ENCODE assay signal across 9 cellular contexts in genomic region chr1:30106125-30106524, GRCh38.
A peak's percentile ranks its signal among the peaks of the same experiment; 100 is the strongest.
DNase-seq lines count a peak whose midpoint lies in the region; ATAC-seq, FAIRE-seq and TF ChIP-seq lines count a peak whose summit lies in the region.
"Had no signal": no experiment of that assay in that cellular context is flagged by ENCODE, and none has a peak within 500 bp of the region (broad histone marks: within the 10 kb centered on the region; RNA-seq: fewer than 3 reads in every experiment).

No MANE protein-coding gene starts in this region.

- CTCF ChIA-PET in endothelial cell of umbilical vein (lab: Charles Lee) = interaction anchor here (1.4 kb wide), 1 partner anchor 313 kb away, joined by 4 read pairs; no protein-coding TSS in a partner anchor
- CTCF ChIA-PET in naive thymus-derived CD4-positive, alpha-beta T cell (lab: Charles Lee) = no interaction called here

- H3K9me3 ChIP-seq in endothelial cell of umbilical vein (replicated peaks; ENCODE audit: control insufficient read depth, insufficient read depth, low read length) = no peaks in the 10 kb centered on the region
- peaks cover 2% of the 10 kb centered on the region for H3K9me3 ChIP-seq in trophoblast cell (ENCODE audit: insufficient read depth, low read depth, low read length)
- H3K9me3 ChIP-seq in small intestine (ENCODE audit: control insufficient read depth, low read depth) = no peaks in the 10 kb centered on the region
- H3K9me3 ChIP-seq in naive thymus-derived CD4-positive, alpha-beta T cell (ENCODE audit: control insufficient read depth in 2 of 3, low read length in 3 of 3) = no peaks in the 10 kb centered on the region

- H3K4me3 ChIP-seq in endothelial cell of umbilical vein (replicated peaks in 1 of 3; ENCODE audit: insufficient read depth in 1 of 3, low read depth in 1 of 3, low read length in 3 of 3) (no peak overlapping the region), trophoblast cell (ENCODE audit: low read depth, low read length) (no peak overlapping the region), small intestine (ENCODE audit: low read depth in 1 of 2, low read length in 2 of 2) (no peak overlapping the region)
- H3K4me3 ChIP-seq in naive thymus-derived CD4-positive, alpha-beta T cell (ENCODE audit: low read length) = no peak overlapping the region

- ATAC-seq in naive thymus-derived CD4-positive, alpha-beta T cell = no peak

- H3K79me1 ChIP-seq in trophoblast cell (ENCODE audit: low read length) = no peaks in the 10 kb centered on the region

- no peaks in the 10 kb centered on the region for H3K4me1 ChIP-seq in endothelial cell of umbilical vein (ENCODE audit: control insufficient read depth, extremely low read depth, insufficient read depth, low read length)
- H3K4me1 ChIP-seq in trophoblast cell (ENCODE audit: control insufficient read depth in 1 of 2, insufficient read depth in 2 of 2, low read length in 2 of 2) = no peaks in the 10 kb centered on the region
- H3K4me1 ChIP-seq in small intestine (ENCODE audit: control insufficient read depth in 2 of 2, insufficient read depth in 1 of 2, low read depth in 1 of 2, low read length in 1 of 2) = no peaks in the 10 kb centered on the region
- H3K4me1 ChIP-seq in naive thymus-derived CD4-positive, alpha-beta T cell (ENCODE audit: control insufficient read depth in 2 of 2, insufficient read depth in 2 of 2, low read length in 2 of 2) = no peaks in the 10 kb centered on the region

- H4K8ac ChIP-seq in trophoblast cell (ENCODE audit: low read depth, low read length) = no peak overlapping the region

- H2BK120ac ChIP-seq in trophoblast cell (ENCODE audit: insufficient read depth, low read length, poor library complexity) = no peak overlapping the region

- H3K79me2 ChIP-seq in endothelial cell of umbilical vein (ENCODE audit: control insufficient read depth, insufficient read depth, low read length) = no peaks in the 10 kb centered on the region
- H3K79me2 ChIP-seq in trophoblast cell (ENCODE audit: control insufficient read depth, insufficient read depth, low read length, poor library complexity) = no peaks in the 10 kb centered on the region

- peaks cover 25 to 42% (median 35%) of the 10 kb centered on the region in 5 donors for H3K27me3 Mint-ChIP-seq in naive thymus-derived CD4-positive, alpha-beta T cell

- no CpG with 5 or more reads among the region's 8 CpGs for WGBS in trophoblast cell (ENCODE audit: extremely low coverage, insufficient coverage, insufficient read length)
- WGBS in small intestine, 3 donors = 22 to 30% (median 23%) methylated on average over 8 of the region's 8 CpGs

- POLR2A ChIA-PET in endothelial cell of umbilical vein (lab: Charles Lee) = no interaction called here
- POLR2A ChIA-PET in naive thymus-derived CD4-positive, alpha-beta T cell (lab: Charles Lee) = no interaction called here

- no peak overlapping the region for H3K18ac ChIP-seq in trophoblast cell (ENCODE audit: low read length)

- no peak for TF ChIP-seq POLR2A in endothelial cell of umbilical vein (IDR thresholded peaks at IDR 0.05; ENCODE audit: low read depth, low read length)

- H4K12ac ChIP-seq in trophoblast cell (ENCODE audit: low read depth, low read length) = no peak overlapping the region

- H3K4me2 ChIP-seq in endothelial cell of umbilical vein (ENCODE audit: insufficient read depth, low read length) (no peak overlapping the region), trophoblast cell (ENCODE audit: low read length) (no peak overlapping the region)

- H3K36me3 Mint-ChIP-seq in naive thymus-derived CD4-positive, alpha-beta T cell = no peaks in the 10 kb centered on the region

- H2AFZ ChIP-seq in endothelial cell of umbilical vein (ENCODE audit: low read depth, low read length) = no peak overlapping the region
- H2AFZ ChIP-seq in trophoblast cell (ENCODE audit: insufficient read depth, low read length, poor library complexity) = no peak overlapping the region

- no peaks in the 10 kb centered on the region for H3K9me1 ChIP-seq in endothelial cell of umbilical vein (replicated peaks; ENCODE audit: control insufficient read depth, extremely low read depth, insufficient read depth, low read length)

- no peaks in the 10 kb centered on the region for H3K4me1 Mint-ChIP-seq in naive thymus-derived CD4-positive, alpha-beta T cell

- no peak overlapping the region for H3K27ac Mint-ChIP-seq in naive thymus-derived CD4-positive, alpha-beta T cell

- H3K23ac ChIP-seq in trophoblast cell (ENCODE audit: low read length) = no peak overlapping the region

- H3K9ac ChIP-seq in endothelial cell of umbilical vein (replicated peaks; ENCODE audit: extremely low read depth, insufficient read depth, low read length) = no peak overlapping the region
- H3K9ac ChIP-seq in trophoblast cell (ENCODE audit: low read length) = no peak overlapping the region

- intact Hi-C loops in endothelial cell of umbilical vein (cut with micrococcal nuclease) = loop anchor here (1.0 kb wide), 5 partner anchors 194 to 870 kb away; partner anchors contain the start of gene PTPRU
- intact Hi-C loops in naive thymus-derived CD4-positive, alpha-beta T cell (cut with micrococcal nuclease) = no loop called here

- FAIRE-seq in endothelial cell of umbilical vein (lab: Jason Lieb, UNC) (peak; percentile 26), small intestine (lab: Jason Lieb, UNC) (no peak)
- FAIRE-seq: A204.1 had no signal

- H3K27me3 ChIP-seq in endothelial cell of umbilical vein (ENCODE audit: control insufficient read depth in 2 of 2, insufficient read depth in 2 of 2, low read length in 2 of 2) = peaks cover 0 to 1% of the 10 kb centered on the region in 2 experiments
- H3K27me3 ChIP-seq in trophoblast cell (ENCODE audit: insufficient read depth, low read length) = no peaks in the 10 kb centered on the region
- no peaks in the 10 kb centered on the region for H3K27me3 ChIP-seq in small intestine (ENCODE audit: control insufficient read depth in 2 of 2, insufficient read depth in 2 of 2, low read length in 2 of 2)
- peaks cover 0 to 3% of the 10 kb centered on the region in 2 donors for H3K27me3 ChIP-seq in naive thymus-derived CD4-positive, alpha-beta T cell (ENCODE audit: control insufficient read depth in 2 of 2, insufficient read depth in 2 of 2, low read length in 2 of 2)

- no peak overlapping the region for H3K4ac ChIP-seq in trophoblast cell (ENCODE audit: low read depth, low read length)

- DNase-seq in DMS 273 (lab: John Stamatoyannopoulos, UW; ENCODE audit: unreplicated experiment) (peak; percentile 63), DMS 273 treated with DMSO at 0.1 percent for 48 hours (lab: John Stamatoyannopoulos, UW) (no peak), NCI-H748 treated with DMSO at 0.1 percent for 48 hours (lab: John Stamatoyannopoulos, UW) (peak; percentile 18), endothelial cell of umbilical vein (ENCODE audit: low read depth, low spot score) (peak; percentile 14), trophoblast cell (peak; percentile 56 to 67), small intestine (no peak)
- no peak for DNase-seq in stimulated activated CD4-positive, alpha-beta T cell treated with anti-CD3 and anti-CD28 coated beads, Interleukin-2, amount 100 ng/mL, for 48 hours
- DNase-seq in naive thymus-derived CD4-positive, alpha-beta T cell = no peak

- H4K91ac ChIP-seq in trophoblast cell (ENCODE audit: low read depth, low read length) = no peak overlapping the region

- no peaks in the 10 kb centered on the region for H4K20me1 ChIP-seq in endothelial cell of umbilical vein (replicated peaks; ENCODE audit: control insufficient read depth, extremely low read depth, insufficient read depth, low read length)

- H2BK5ac ChIP-seq in trophoblast cell (ENCODE audit: low read depth, low read length, poor library complexity) = no peak overlapping the region

- BruUV-seq in endothelial cell of umbilical vein (replicated peaks; lab: Mats Ljungman, UMichigan) = no TSS peak

- H3K27ac ChIP-seq in endothelial cell of umbilical vein (ENCODE audit: insufficient read depth, low read depth, low read length) (no peak overlapping the region), trophoblast cell (ENCODE audit: low read depth, low read length) (no peak overlapping the region), small intestine (ENCODE audit: low read depth in 1 of 2, low read length in 1 of 2) (no peak overlapping the region)
- no peak overlapping the region for H3K27ac ChIP-seq in naive thymus-derived CD4-positive, alpha-beta T cell (ENCODE audit: low read depth, low read length)

- H3K14ac ChIP-seq in trophoblast cell (ENCODE audit: low read length) = no peak overlapping the region

- H3K4me3 Mint-ChIP-seq in naive thymus-derived CD4-positive, alpha-beta T cell = no peak overlapping the region

- no peaks in the 10 kb centered on the region for H3K36me3 ChIP-seq in endothelial cell of umbilical vein (ENCODE audit: control insufficient read depth in 2 of 2, extremely low read depth in 1 of 2, insufficient read depth in 2 of 2, low read length in 2 of 2)
- H3K36me3 ChIP-seq in trophoblast cell (ENCODE audit: control insufficient read depth in 1 of 2, insufficient read depth in 2 of 2, low read length in 2 of 2) = no peaks in the 10 kb centered on the region
- H3K36me3 ChIP-seq in small intestine (ENCODE audit: control insufficient read depth in 2 of 2, insufficient read depth in 2 of 2, low read length in 2 of 2) = no peaks in the 10 kb centered on the region
- H3K36me3 ChIP-seq in naive thymus-derived CD4-positive, alpha-beta T cell (ENCODE audit: control insufficient read depth in 2 of 3, insufficient read depth in 3 of 3, low read length in 3 of 3) = no peaks in the 10 kb centered on the region

- no peak overlapping the region for H2BK12ac ChIP-seq in trophoblast cell (ENCODE audit: low read length)

- TF ChIP-seq CTCF in endothelial cell of umbilical vein (IDR thresholded peaks at IDR 0.05; ENCODE audit: extremely low read depth in 1 of 2, insufficient read depth in 1 of 2, low read depth in 1 of 2, low read length in 2 of 2) = peak; percentile 42 to 66

- dilution Hi-C loops in endothelial cell of umbilical vein (cut with MboI; ENCODE audit: extremely low pct_ligation_motif_present, low sequenced_read_pairs) = no loop called here

- H2AK5ac ChIP-seq in trophoblast cell (ENCODE audit: low read length) = no peak overlapping the region

- H3K9me3 Mint-ChIP-seq in naive thymus-derived CD4-positive, alpha-beta T cell = no peaks in the 10 kb centered on the region

TF ChIP-seq in endothelial cell of umbilical vein, 7 proteins besides CTCF, POLR2A, EP300 and RAD21 (continues in another document):
- TF ChIP-seq MYC (IDR thresholded peaks at IDR 0.05; ENCODE audit: low read depth, low read length) (no peak), JUN (IDR thresholded peaks at IDR 0.05; ENCODE audit: borderline replicate concordance, insufficient read depth, insufficient read length, low read depth) (no peak), POLR2AphosphoS5 (IDR thresholded peaks at IDR 0.05; ENCODE audit: insufficient read depth, low read depth, low read length) (no peak), MAX (IDR thresholded peaks at IDR 0.05; ENCODE audit: insufficient read depth, insufficient read length) (no peak), EZH2 (IDR thresholded peaks at IDR 0.05; ENCODE audit: borderline replicate concordance, low read depth, low read length, severe bottlenecking) (no peak), FOS (IDR thresholded peaks at IDR 0.05; ENCODE audit: borderline replicate concordance, insufficient read depth, low read length) (no peak)

Comparison
In these comparisons a context has a peak if more than half of its experiments do, and no peak if none do; other contexts are left out.
1. DNase-seq: peak in DMS 273 (single experiment), NCI-H748 treated with DMSO at 0.1 percent for 48 hours (single experiment), endothelial cell of umbilical vein (single experiment) and trophoblast cell (2 of 2); none in DMS 273 treated with DMSO at 0.1 percent for 48 hours (single experiment), small intestine (single experiment), stimulated activated CD4-positive, alpha-beta T cell treated with anti-CD3 and anti-CD28 coated beads, Interleukin-2, amount 100 ng/mL, for 48 hours (0 of 2) and naive thymus-derived CD4-positive, alpha-beta T cell (0 of 9).